1 cellular context compared by ENCODE assay signal in genomic region chr6:2719053-2719375, GRCh38.
TF ChIP-seq lines count a peak whose summit lies in the region.

No MANE protein-coding gene starts in this region.

TF ChIP-seq in K562, 482 proteins besides CTCF, POLR2A, EP300 and RAD21:
- TF ChIP-seq NR3C1 (CRISPR knock-in tag; IDR thresholded peaks at IDR 0.05) (no peak), XRCC4 (IDR thresholded peaks at IDR 0.05; ENCODE audit: extremely low read depth, insufficient read depth, insufficient read length) (no peak), HOXB6 (CRISPR knock-in tag; IDR thresholded peaks at IDR 0.05; ENCODE audit: borderline replicate concordance) (no peak), KAT2B (IDR thresholded peaks at IDR 0.05; ENCODE audit: low read depth, low read length) (no peak)
- TF ChIP-seq, protein P1, sequence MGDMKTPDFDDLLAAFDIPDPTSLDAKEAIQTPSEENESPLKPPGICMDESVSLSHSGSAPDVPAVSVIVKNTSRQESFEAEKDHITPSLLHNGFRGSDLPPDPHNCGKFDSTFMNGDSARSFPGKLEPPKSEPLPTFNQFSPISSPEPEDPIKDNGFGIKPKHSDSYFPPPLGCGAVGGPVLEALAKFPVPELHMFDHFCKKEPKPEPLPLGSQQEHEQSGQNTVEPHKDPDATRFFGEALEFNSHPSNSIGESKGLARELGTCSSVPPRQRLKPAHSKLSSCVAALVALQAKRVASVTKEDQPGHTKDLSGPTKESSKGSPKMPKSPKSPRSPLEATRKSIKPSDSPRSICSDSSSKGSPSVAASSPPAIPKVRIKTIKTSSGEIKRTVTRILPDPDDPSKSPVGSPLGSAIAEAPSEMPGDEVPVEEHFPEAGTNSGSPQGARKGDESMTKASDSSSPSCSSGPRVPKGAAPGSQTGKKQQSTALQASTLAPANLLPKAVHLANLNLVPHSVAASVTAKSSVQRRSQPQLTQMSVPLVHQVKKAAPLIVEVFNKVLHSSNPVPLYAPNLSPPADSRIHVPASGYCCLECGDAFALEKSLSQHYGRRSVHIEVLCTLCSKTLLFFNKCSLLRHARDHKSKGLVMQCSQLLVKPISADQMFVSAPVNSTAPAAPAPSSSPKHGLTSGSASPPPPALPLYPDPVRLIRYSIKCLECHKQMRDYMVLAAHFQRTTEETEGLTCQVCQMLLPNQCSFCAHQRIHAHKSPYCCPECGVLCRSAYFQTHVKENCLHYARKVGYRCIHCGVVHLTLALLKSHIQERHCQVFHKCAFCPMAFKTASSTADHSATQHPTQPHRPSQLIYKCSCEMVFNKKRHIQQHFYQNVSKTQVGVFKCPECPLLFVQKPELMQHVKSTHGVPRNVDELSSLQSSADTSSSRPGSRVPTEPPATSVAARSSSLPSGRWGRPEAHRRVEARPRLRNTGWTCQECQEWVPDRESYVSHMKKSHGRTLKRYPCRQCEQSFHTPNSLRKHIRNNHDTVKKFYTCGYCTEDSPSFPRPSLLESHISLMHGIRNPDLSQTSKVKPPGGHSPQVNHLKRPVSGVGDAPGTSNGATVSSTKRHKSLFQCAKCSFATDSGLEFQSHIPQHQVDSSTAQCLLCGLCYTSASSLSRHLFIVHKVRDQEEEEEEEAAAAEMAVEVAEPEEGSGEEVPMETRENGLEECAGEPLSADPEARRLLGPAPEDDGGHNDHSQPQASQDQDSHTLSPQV (IDR thresholded peaks at IDR 0.05): peak; percentile 28; the same call in 1 of the 2 replicates
